ENCODE assay signal across 1 cellular context in the genomic region with DNA sequence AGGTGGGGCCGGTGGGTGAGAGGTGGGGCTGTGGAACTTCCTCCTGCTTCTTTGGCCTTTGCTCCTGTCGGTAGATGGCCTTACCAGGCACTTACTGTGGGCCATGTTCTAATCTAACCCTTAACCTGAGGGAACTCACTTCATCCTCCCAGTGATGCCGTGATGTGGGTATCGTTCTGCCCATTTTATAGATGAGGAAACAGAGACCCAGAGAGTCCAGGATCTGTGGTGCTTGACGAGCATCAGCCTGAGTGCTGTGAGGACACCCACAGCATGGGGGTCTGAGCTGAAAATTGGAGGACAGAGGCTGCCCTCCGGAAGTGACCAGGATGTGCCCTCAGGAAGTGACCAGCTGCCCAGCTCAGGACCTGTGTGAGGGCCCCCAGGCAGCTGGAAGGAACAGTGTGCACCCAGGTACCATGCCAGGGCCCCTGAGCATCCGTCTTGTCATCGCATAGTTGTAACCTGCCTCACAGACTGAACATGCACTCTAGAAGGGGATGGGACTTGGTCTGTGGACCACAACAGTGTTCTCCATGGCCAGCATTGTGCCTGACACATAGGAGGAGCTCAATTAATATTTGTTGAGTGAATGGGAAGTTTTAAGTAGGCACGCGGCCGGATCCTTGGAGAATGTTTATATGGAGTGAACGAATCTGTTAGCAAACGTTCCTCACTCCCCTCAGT.
TF ChIP-seq lines count a peak whose summit lies in the region.

No MANE protein-coding gene starts in this region.

TF ChIP-seq in HepG2, 621 proteins besides CTCF, POLR2A, EP300 and RAD21:
- TF ChIP-seq ZNF629 (CRISPR knock-in tag; conservative IDR thresholded peaks at IDR 0.05) = peak; percentile 86
- TF ChIP-seq, protein P1, sequence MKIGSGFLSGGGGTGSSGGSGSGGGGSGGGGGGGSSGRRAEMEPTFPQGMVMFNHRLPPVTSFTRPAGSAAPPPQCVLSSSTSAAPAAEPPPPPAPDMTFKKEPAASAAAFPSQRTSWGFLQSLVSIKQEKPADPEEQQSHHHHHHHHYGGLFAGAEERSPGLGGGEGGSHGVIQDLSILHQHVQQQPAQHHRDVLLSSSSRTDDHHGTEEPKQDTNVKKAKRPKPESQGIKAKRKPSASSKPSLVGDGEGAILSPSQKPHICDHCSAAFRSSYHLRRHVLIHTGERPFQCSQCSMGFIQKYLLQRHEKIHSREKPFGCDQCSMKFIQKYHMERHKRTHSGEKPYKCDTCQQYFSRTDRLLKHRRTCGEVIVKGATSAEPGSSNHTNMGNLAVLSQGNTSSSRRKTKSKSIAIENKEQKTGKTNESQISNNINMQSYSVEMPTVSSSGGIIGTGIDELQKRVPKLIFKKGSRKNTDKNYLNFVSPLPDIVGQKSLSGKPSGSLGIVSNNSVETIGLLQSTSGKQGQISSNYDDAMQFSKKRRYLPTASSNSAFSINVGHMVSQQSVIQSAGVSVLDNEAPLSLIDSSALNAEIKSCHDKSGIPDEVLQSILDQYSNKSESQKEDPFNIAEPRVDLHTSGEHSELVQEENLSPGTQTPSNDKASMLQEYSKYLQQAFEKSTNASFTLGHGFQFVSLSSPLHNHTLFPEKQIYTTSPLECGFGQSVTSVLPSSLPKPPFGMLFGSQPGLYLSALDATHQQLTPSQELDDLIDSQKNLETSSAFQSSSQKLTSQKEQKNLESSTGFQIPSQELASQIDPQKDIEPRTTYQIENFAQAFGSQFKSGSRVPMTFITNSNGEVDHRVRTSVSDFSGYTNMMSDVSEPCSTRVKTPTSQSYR (CRISPR knock-in tag; IDR thresholded peaks at IDR 0.05; ENCODE audit: borderline replicate concordance) = no peak
